ENCODE assay signal across 9 cellular contexts in the genomic region with DNA sequence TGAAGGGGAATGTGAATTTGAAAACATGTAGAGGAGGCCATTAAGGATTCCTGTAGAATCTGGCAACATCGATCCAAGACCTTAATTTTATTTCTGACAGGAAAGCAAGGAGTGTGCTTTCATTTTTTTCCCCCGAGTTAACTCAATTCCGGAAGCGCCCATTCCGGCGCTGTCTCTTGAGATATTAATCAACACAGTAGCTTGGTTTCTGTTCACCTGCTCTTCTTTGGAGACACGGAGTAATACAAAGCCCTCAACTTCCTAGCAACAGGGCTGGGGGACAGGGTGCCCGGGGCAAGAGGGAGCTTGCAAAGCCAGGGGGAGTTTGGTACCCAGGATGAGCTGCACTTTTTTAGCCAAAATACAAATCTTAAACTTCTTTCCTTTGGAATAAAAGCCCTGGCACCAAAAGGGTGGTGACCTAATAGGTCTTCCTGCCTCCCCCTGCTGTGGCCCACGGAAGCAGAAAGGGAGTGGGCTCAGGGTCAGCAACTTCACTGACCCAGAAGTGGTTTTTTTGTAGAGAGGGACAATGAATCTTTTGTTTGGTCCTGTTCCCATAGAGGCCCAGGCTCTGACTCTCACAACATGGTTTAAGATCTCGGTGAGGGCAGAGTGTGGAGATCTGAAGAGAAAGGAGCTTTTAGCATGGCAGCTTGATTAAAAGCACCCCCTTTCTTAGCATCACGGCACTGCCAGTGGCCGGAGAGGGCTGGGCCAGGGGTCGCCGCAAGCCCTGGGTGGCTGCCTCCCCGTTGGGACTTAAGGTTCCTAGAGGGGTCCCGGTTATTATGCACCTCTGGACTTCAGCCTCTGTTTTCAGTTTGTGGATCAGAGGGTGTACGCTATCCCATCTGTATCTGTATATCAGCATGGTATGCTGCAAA.
DNase-seq lines count a peak whose midpoint lies in the region; ATAC-seq and FAIRE-seq lines count a peak whose summit lies in the region.
"Had no signal": no experiment of that assay in that cellular context is flagged by ENCODE, and none has a peak within 500 bp of the region (broad histone marks: within the 10 kb centered on the region; RNA-seq: fewer than 3 reads in every experiment).

No MANE protein-coding gene starts in this region.

- H3K4me3 ChIP-seq in CD4-positive, CD25-positive, alpha-beta regulatory T cell (ENCODE audit: low read depth, low read length), result peak overlapping the region; percentile 70
- H3K4me3 ChIP-seq in mesodermal cell (ENCODE audit: extremely low read depth, insufficient read depth, low read length, poor library complexity, severe bottlenecking) (no peak overlapping the region), small intestine (ENCODE audit: low read depth in 1 of 2, low read length in 2 of 2) (no peak overlapping the region)

- H3K27me3 Mint-ChIP-seq in CD4-positive, CD25-positive, alpha-beta regulatory T cell, result no peaks in the 10 kb centered on the region

- H3K9me3 Mint-ChIP-seq in CD4-positive, CD25-positive, alpha-beta regulatory T cell, result no peaks in the 10 kb centered on the region

- peak overlapping the region; percentile 35 to 91 (median 77) for H3K4me3 Mint-ChIP-seq in CD4-positive, CD25-positive, alpha-beta regulatory T cell

- peaks cover 13% of the 10 kb centered on the region for H3K4me1 ChIP-seq in CD4-positive, CD25-positive, alpha-beta regulatory T cell (ENCODE audit: control insufficient read depth, insufficient read depth, low read length, poor library complexity, severe bottlenecking)
- H3K4me1 ChIP-seq in mesodermal cell (ENCODE audit: control insufficient read depth, insufficient read depth, low read length, poor library complexity, severe bottlenecking), result peaks cover 56% of the 10 kb centered on the region
- H3K4me1 ChIP-seq in small intestine (ENCODE audit: control insufficient read depth in 2 of 2, insufficient read depth in 1 of 2, low read depth in 1 of 2, low read length in 1 of 2), result peaks cover 9 to 12% of the 10 kb centered on the region in 2 donors

- peak in 2 of 3 donors; percentile 12 to 55 for DNase-seq in CD4-positive, CD25-positive, alpha-beta regulatory T cell
- DNase-seq in A172 (ENCODE audit: low spot score), result no peak
- no peak for DNase-seq in effector CD4-positive, alpha-beta T cell
- DNase-seq in small intestine, result no peak
- no peak for DNase-seq in NCI-H1105 treated with DMSO at 0.1 percent for 48 hours (lab: John Stamatoyannopoulos, UW)
- DNase-seq: NCI-H2171 had no signal

- H3K27ac Mint-ChIP-seq in CD4-positive, CD25-positive, alpha-beta regulatory T cell, result peak overlapping the region; percentile 29 to 90 (median 61)

- peak overlapping the region; percentile 39 for H3K27ac ChIP-seq in CD4-positive, CD25-positive, alpha-beta regulatory T cell (ENCODE audit: insufficient read depth, low read length, poor library complexity, severe bottlenecking)
- H3K27ac ChIP-seq in angular gyrus (ENCODE audit: low read depth, low read length) (peak overlapping the region; percentile 54), mesodermal cell (ENCODE audit: low read depth, low read length, severe bottlenecking) (peak overlapping the region; percentile 98), small intestine (ENCODE audit: low read depth in 1 of 2, low read length in 1 of 2) (no peak overlapping the region)

- peak in 1 of 2 donors; percentile 37 for ATAC-seq in CD4-positive, CD25-positive, alpha-beta regulatory T cell (ENCODE audit: low read depth in 2 of 2)
- peak; percentile 47 for ATAC-seq in HG03432 (IDR thresholded peaks at IDR 0.05; ENCODE audit: unreplicated experiment)

- H3K27me3 ChIP-seq in CD4-positive, CD25-positive, alpha-beta regulatory T cell (ENCODE audit: control insufficient read depth, insufficient read depth, low read length), result no peaks in the 10 kb centered on the region
- no peaks in the 10 kb centered on the region for H3K27me3 ChIP-seq in small intestine (ENCODE audit: control insufficient read depth in 2 of 2, insufficient read depth in 2 of 2, low read length in 2 of 2)

- H3K4me1 Mint-ChIP-seq in CD4-positive, CD25-positive, alpha-beta regulatory T cell, result peaks cover 6 to 49% (median 34%) of the 10 kb centered on the region in 4 donors

- FAIRE-seq in small intestine (lab: Jason Lieb, UNC), result no peak

- H3K36me3 Mint-ChIP-seq in CD4-positive, CD25-positive, alpha-beta regulatory T cell, result peaks cover 16% of the 10 kb centered on the region

- 77 to 84% methylated on average over 13 to 14 of the region's 17 CpGs for WGBS in mesodermal cell (ENCODE audit: insufficient coverage in 2 of 2), 2 experiments
- 67 to 70% (median 68%) methylated on average over 17 of the region's 17 CpGs for WGBS in small intestine, 3 donors

- H3K9me3 ChIP-seq in CD4-positive, CD25-positive, alpha-beta regulatory T cell (ENCODE audit: control insufficient read depth in 2 of 2, low read length in 2 of 2), result no peaks in the 10 kb centered on the region
- H3K9me3 ChIP-seq in mesodermal cell (ENCODE audit: control insufficient read depth, low read length), result peaks cover 7% of the 10 kb centered on the region
- no peaks in the 10 kb centered on the region for H3K9me3 ChIP-seq in small intestine (ENCODE audit: control insufficient read depth, low read depth)

- H3K36me3 ChIP-seq in CD4-positive, CD25-positive, alpha-beta regulatory T cell (ENCODE audit: control insufficient read depth, insufficient read depth, low read length), result no peaks in the 10 kb centered on the region
- peaks cover 24% of the 10 kb centered on the region for H3K36me3 ChIP-seq in mesodermal cell (ENCODE audit: control insufficient read depth, insufficient read depth, low read length)
- H3K36me3 ChIP-seq in small intestine (ENCODE audit: control insufficient read depth in 2 of 2, insufficient read depth in 2 of 2, low read length in 2 of 2), result no peaks in the 10 kb centered on the region

Comparison
In these comparisons a context has a peak if more than half of its experiments do, and no peak if none do; other contexts are left out.
1. DNase-seq: peak in CD4-positive, CD25-positive, alpha-beta regulatory T cell (2 of 3); none in A172 (single experiment), effector CD4-positive, alpha-beta T cell (single experiment), small intestine (single experiment) and NCI-H1105 treated with DMSO at 0.1 percent for 48 hours (single experiment).
2. H3K27ac ChIP-seq: peak in CD4-positive, CD25-positive, alpha-beta regulatory T cell (single experiment), angular gyrus (single experiment) and mesodermal cell (single experiment); none in small intestine (0 of 2).